Comparison of ENCODE assay signal across 14 cellular contexts in the genomic region with DNA sequence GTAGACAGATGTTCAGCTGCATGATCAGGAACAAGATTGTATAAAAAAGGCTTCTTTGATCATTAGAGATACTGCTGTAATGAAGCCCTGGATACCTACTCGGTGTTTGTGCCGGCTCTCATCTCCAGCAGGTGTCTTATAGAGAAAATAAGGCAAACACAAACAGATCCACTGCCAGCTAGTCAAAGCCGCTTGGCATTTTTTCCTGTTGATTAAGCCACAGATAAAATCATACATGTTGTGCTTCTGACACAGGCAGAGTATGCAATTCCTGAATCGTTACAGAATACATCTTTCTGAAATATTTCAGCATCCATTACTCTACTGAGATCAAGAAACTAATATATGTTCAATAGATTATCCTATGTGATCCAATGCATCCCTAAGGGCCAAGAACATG.
DNase-seq lines count a peak whose midpoint lies in the region; TF ChIP-seq lines count a peak whose summit lies in the region.
"Had no signal": no experiment of that assay in that cellular context is flagged by ENCODE, and none has a peak within 500 bp of the region (broad histone marks: within the 10 kb centered on the region; RNA-seq: fewer than 3 reads in every experiment).

No MANE protein-coding gene starts in this region.

- in situ Hi-C loops in brain microvascular endothelial cell (cut with HindIII; ENCODE audit: low pct_ligation_motif_present, low sequenced_read_pairs): no loop called here

- H3K4me3 ChIP-seq in brain microvascular endothelial cell (ENCODE audit: low read depth, low read length): no peak overlapping the region
- H3K4me3 ChIP-seq: BLaER1 treated with 17β-estradiol and CSF1 and Interleukin-3, amounts not matched to agents 10 nM and 100 nM had no signal

- no peaks in the 10 kb centered on the region for H3K36me3 ChIP-seq in brain microvascular endothelial cell (replicated peaks)
- H3K36me3 ChIP-seq: BLaER1 treated with 17β-estradiol and CSF1 and Interleukin-3, amounts not matched to agents 10 nM and 100 nM had no signal

- TF ChIP-seq CTCF in VCaP (conservative IDR thresholded peaks at IDR 0.05) (no peak), brain microvascular endothelial cell (IDR thresholded peaks at IDR 0.05; ENCODE audit: low read depth, low read length, missing control alignments) (no peak)

- H3K27me3 ChIP-seq in brain microvascular endothelial cell (replicated peaks): no peaks in the 10 kb centered on the region
- H3K27me3 ChIP-seq: BLaER1 treated with 17β-estradiol and CSF1 and Interleukin-3, amounts not matched to agents 10 nM and 100 nM had no signal

- DNase-seq in NCI-H2196 (lab: John Stamatoyannopoulos, UW; ENCODE audit: unreplicated experiment) (peak; percentile 13), NCI-H2196 treated with DMSO at 0.1 percent for 48 hours (lab: John Stamatoyannopoulos, UW; ENCODE audit: unreplicated experiment) (no peak), NCI-H1092 treated with DMSO at 0.1 percent for 48 hours (lab: John Stamatoyannopoulos, UW) (peak; percentile 57), NCI-H82 (lab: John Stamatoyannopoulos, UW) (no peak), brain microvascular endothelial cell (no peak), RPMI8226 (no peak)
- DNase-seq: CD8-positive, alpha-beta T cell; GDM1; NCI-H187; NCI-H510A; NK-92 treated with Interleukin-12 subunit alpha and Interleukin-12 subunit beta, amount 100 ng/mL, for 24 hours; Right ventricle myocardium superior had no signal

- H3K27ac ChIP-seq in VCaP (peak overlapping the region; percentile 60), brain microvascular endothelial cell (no peak overlapping the region)
- H3K27ac ChIP-seq: BLaER1 treated with 17β-estradiol and CSF1 and Interleukin-3, amounts not matched to agents 10 nM and 100 nM had no signal

Comparison
In these comparisons a context has a peak if more than half of its experiments do, and no peak if none do; other contexts are left out.
1. DNase-seq: peak in NCI-H2196 (single experiment) and NCI-H1092 treated with DMSO at 0.1 percent for 48 hours (single experiment); none in NCI-H2196 treated with DMSO at 0.1 percent for 48 hours (single experiment), NCI-H82 (single experiment), brain microvascular endothelial cell (single experiment) and RPMI8226 (single experiment).